In genomic region chr11:9790703-9791102, GRCh38 we compare ENCODE assay signal across 32 cellular contexts.
"Had no signal": no experiment of that assay in that cellular context is flagged by ENCODE, and none has a peak within 500 bp of the region (broad histone marks: within the 10 kb centered on the region; RNA-seq: fewer than 3 reads in every experiment).

No MANE protein-coding gene starts in this region.

- H3K27me3 Mint-ChIP-seq: activated B cell treated with CpG ODN at 0.5 μM for 24 hours; activated CD8-positive, alpha-beta T cell treated with anti-CD3 and anti-CD28 coated beads for 36 hours; activated naive CD8-positive, alpha-beta T cell treated with anti-CD3 and anti-CD28 coated beads for 36 hours; activated T-helper 17 cell treated with anti-CD3 and anti-CD28 coated beads, Interleukin-2, amount 50 U/mL, for 72 hours had no signal

- H3K4me3 ChIP-seq: PC-9, SJSA1 had no signal

- H3K4me1 Mint-ChIP-seq: activated T-helper 17 cell treated with anti-CD3 and anti-CD28 coated beads, Interleukin-2, amount 50 U/mL, for 72 hours had no signal

- H3K4me1 ChIP-seq: SJSA1 had no signal

- H3K27me3 ChIP-seq: brain microvascular endothelial cell, SJSA1 had no signal

- H2AFZ ChIP-seq: PC-9 had no signal

- H3K27ac ChIP-seq: brain microvascular endothelial cell, KMS-11, PC-9, SJSA1, VCaP had no signal

- H3K9me3 ChIP-seq: SJSA1 had no signal

- DNase-seq: activated B cell treated with CpG ODN at 0.5 μM for 24 hours; activated CD4-positive, alpha-beta T cell treated with anti-CD3 and anti-CD28 coated beads for 48 hours; activated CD4-positive, CD25-positive, alpha-beta regulatory T cell treated with anti-CD3 and anti-CD28 coated beads, Interleukin-2, amount 50 U/mL, for 72 hours; activated CD8-positive, alpha-beta T cell treated with anti-CD3 and anti-CD28 coated beads for 36 hours; activated effector memory CD4-positive, alpha-beta T cell treated with anti-CD3 and anti-CD28 coated beads, Interleukin-2, amount 50 U/mL, for 16 hours; activated naive CD4-positive, alpha-beta T cell; activated naive CD4-positive, alpha-beta T cell treated with anti-CD3 and anti-CD28 coated beads, Interleukin-2, amount 50 U/mL, for 16 hours; activated naive CD8-positive, alpha-beta T cell treated with anti-CD3 and anti-CD28 coated beads for 36 hours; activated T-cell treated with anti-CD3 and anti-CD28 coated beads, Interleukin-2, amount 50 U/mL, for 1 hour; activated T-cell treated with anti-CD3 and anti-CD28 coated beads, Interleukin-2, amount 50 U/mL, for 72 hours; amniotic stem cell; aorta; brain microvascular endothelial cell; central memory CD4-positive, alpha-beta T cell; MM.1S; MV-4-11; NCI-H1092; NCI-H146; NCI-H1930; NCI-H2081 treated with DMSO at 0.1 percent for 48 hours; NCI-H345; NCI-H524 treated with DMSO at 0.1 percent for 48 hours; PC-9; SHP77 treated with DMSO at 0.1 percent for 48 hours; SW 1271; T-helper 1 cell; T-helper 2 cell; T-helper 9 cell had no signal

- H3K27ac Mint-ChIP-seq: activated B cell treated with CpG ODN at 0.5 μM for 24 hours; activated CD8-positive, alpha-beta T cell treated with anti-CD3 and anti-CD28 coated beads for 36 hours; activated naive CD8-positive, alpha-beta T cell treated with anti-CD3 and anti-CD28 coated beads for 36 hours; activated T-cell treated with anti-CD3 and anti-CD28 coated beads, Interleukin-2, amount 50 U/mL, for 72 hours; activated T-helper 17 cell treated with anti-CD3 and anti-CD28 coated beads, Interleukin-2, amount 50 U/mL, for 72 hours had no signal

- H3K9me3 Mint-ChIP-seq: activated B cell treated with CpG ODN at 0.5 μM for 24 hours; activated CD8-positive, alpha-beta T cell treated with anti-CD3 and anti-CD28 coated beads for 36 hours; activated naive CD8-positive, alpha-beta T cell treated with anti-CD3 and anti-CD28 coated beads for 36 hours; activated T-cell treated with anti-CD3 and anti-CD28 coated beads, Interleukin-2, amount 50 U/mL, for 72 hours; activated T-helper 17 cell treated with anti-CD3 and anti-CD28 coated beads, Interleukin-2, amount 50 U/mL, for 72 hours had no signal

- H3K9ac ChIP-seq: KMS-11 had no signal

- H3K4me2 ChIP-seq: KMS-11, PC-9 had no signal

- ATAC-seq: activated CD8-positive, alpha-beta T cell treated with anti-CD3 and anti-CD28 coated beads for 36 hours; activated T-cell treated with anti-CD3 and anti-CD28 coated beads, Interleukin-2, amount 50 U/mL, for 72 hours; activated T-helper 17 cell treated with anti-CD3 and anti-CD28 coated beads, Interleukin-2, amount 50 U/mL, for 72 hours had no signal

- H3K4me3 Mint-ChIP-seq: activated B cell treated with CpG ODN at 0.5 μM for 24 hours; activated CD8-positive, alpha-beta T cell treated with anti-CD3 and anti-CD28 coated beads for 36 hours; activated naive CD8-positive, alpha-beta T cell treated with anti-CD3 and anti-CD28 coated beads for 36 hours; activated T-cell treated with anti-CD3 and anti-CD28 coated beads, Interleukin-2, amount 50 U/mL, for 72 hours; activated T-helper 17 cell treated with anti-CD3 and anti-CD28 coated beads, Interleukin-2, amount 50 U/mL, for 72 hours had no signal
